In genomic region chr18:13465126-13465446, GRCh38 we compare ENCODE assay signal across 9 cellular contexts.
DNase-seq lines count a peak whose midpoint lies in the region; ATAC-seq and TF ChIP-seq lines count a peak whose summit lies in the region.
"Had no signal": no experiment of that assay in that cellular context is flagged by ENCODE, and none has a peak within 500 bp of the region (broad histone marks: within the 10 kb centered on the region; RNA-seq: fewer than 3 reads in every experiment).

No MANE protein-coding gene starts in this region.

- H3K27ac ChIP-seq in heart right ventricle (peak overlapping the region in 8 of 10 donors; percentile 12 to 84 (median 53)), duodenal mucosa (ENCODE audit: low read depth, low read length) (no peak overlapping the region), upper lobe of left lung (peak overlapping the region; percentile 37 to 76 (median 50)), SK-N-SH (ENCODE audit: low read depth in 2 of 2, low read length in 1 of 2) (no peak overlapping the region; a peak in 1 of 4 replicates), prostate gland (no peak overlapping the region)
- H3K27ac ChIP-seq: RWPE1 had no signal

- H3K9me2 ChIP-seq in SK-N-SH: no peaks in the 10 kb centered on the region

- ATAC-seq in heart right ventricle (peak in 3 of 8 donors; percentile 9 to 10 (median 10)), left cardiac atrium (no peak), HG03175 (IDR thresholded peaks at IDR 0.05; ENCODE audit: unreplicated experiment) (peak; percentile 31), upper lobe of left lung (ENCODE audit: low FRiP score in 2 of 2) (no peak)

- H3K9me3 ChIP-seq in heart right ventricle: peaks cover 0 to 3% (median 0%) of the 10 kb centered on the region in 11 donors
- no peaks in the 10 kb centered on the region for H3K9me3 ChIP-seq in duodenal mucosa (ENCODE audit: control insufficient read depth in 1 of 2, low read length in 2 of 2)
- no peaks in the 10 kb centered on the region for H3K9me3 ChIP-seq in upper lobe of left lung
- no peaks in the 10 kb centered on the region for H3K9me3 ChIP-seq in SK-N-SH
- no peaks in the 10 kb centered on the region for H3K9me3 ChIP-seq in prostate gland

- H3K4me1 ChIP-seq in heart right ventricle (peaks cover 0 to 53% (median 42%) of the 10 kb centered on the region in 9 donors), duodenal mucosa (ENCODE audit: control insufficient read depth in 1 of 2, insufficient read depth in 2 of 2, low read length in 2 of 2) (no peaks in the 10 kb centered on the region), upper lobe of left lung (peaks cover 16 to 27% (median 21%) of the 10 kb centered on the region in 4 donors), SK-N-SH (ENCODE audit: control insufficient read depth in 1 of 2, insufficient read depth in 2 of 2, low read depth in 1 of 2, low read length in 1 of 2) (peaks cover 3 to 10% of the 10 kb centered on the region in 2 experiments; a peak in 2 of 4 replicates), prostate gland (replicated peaks) (no peaks in the 10 kb centered on the region)

- H3K9ac ChIP-seq in duodenal mucosa (ENCODE audit: low read depth in 1 of 2, low read length in 2 of 2) (no peak overlapping the region), SK-N-SH (no peak overlapping the region)

- intact Hi-C loops in heart right ventricle (cut with DNase I) (no loop called here), left cardiac atrium (cut with DNase I) (no loop called here), prostate gland (cut with DNase I) (no loop called here)

- no peaks in the 10 kb centered on the region for H3K79me2 ChIP-seq in SK-N-SH (ENCODE audit: insufficient read depth)

- CTCF ChIA-PET in SK-N-SH (lab: Yijun Ruan, JAX): no interaction called here

- POLR2A ChIA-PET in SK-N-SH (lab: Yijun Ruan, JAX): no interaction called here

- no peak overlapping the region for H3K4me2 ChIP-seq in SK-N-SH

- TF ChIP-seq CTCF in heart right ventricle (IDR thresholded peaks at IDR 0.05) (no peak), upper lobe of left lung (IDR thresholded peaks at IDR 0.05) (no peak), SK-N-SH (IDR thresholded peaks at IDR 0.05) (no peak), prostate gland (IDR thresholded peaks at IDR 0.05) (no peak)

- DNase-seq in heart right ventricle: no peak
- DNase-seq in left cardiac atrium: no peak
- no peak for DNase-seq in upper lobe of left lung
- no peak for DNase-seq in NCI-H2107 treated with DMSO at 0.1 percent for 48 hours (lab: John Stamatoyannopoulos, UW; ENCODE audit: unreplicated experiment)
- DNase-seq in SK-N-SH: no peak
- DNase-seq in prostate gland (ENCODE audit: low spot score): no peak

- no peaks in the 10 kb centered on the region for H3F3A ChIP-seq in SK-N-SH (replicated peaks; ENCODE audit: insufficient read depth)

- H2AFZ ChIP-seq in SK-N-SH (ENCODE audit: low read depth): no peak overlapping the region

- no peaks in the 10 kb centered on the region for H3K36me3 ChIP-seq in heart right ventricle
- no peaks in the 10 kb centered on the region for H3K36me3 ChIP-seq in duodenal mucosa (ENCODE audit: control insufficient read depth in 1 of 2, insufficient read depth in 2 of 2, low read length in 2 of 2)
- no peaks in the 10 kb centered on the region for H3K36me3 ChIP-seq in upper lobe of left lung
- H3K36me3 ChIP-seq in SK-N-SH (replicated peaks in 1 of 2; ENCODE audit: control insufficient read depth in 1 of 2, insufficient read depth in 2 of 2, low read length in 1 of 2): no peaks in the 10 kb centered on the region
- H3K36me3 ChIP-seq in prostate gland: no peaks in the 10 kb centered on the region

- TF ChIP-seq RAD21 in SK-N-SH (IDR thresholded peaks at IDR 0.05; ENCODE audit: low read length): no peak

- no peaks in the 10 kb centered on the region for H3K27me3 ChIP-seq in heart right ventricle
- H3K27me3 ChIP-seq in duodenal mucosa (ENCODE audit: control insufficient read depth in 1 of 2, insufficient read depth in 2 of 2, low read length in 2 of 2): no peaks in the 10 kb centered on the region
- H3K27me3 ChIP-seq in upper lobe of left lung: no peaks in the 10 kb centered on the region
- H3K27me3 ChIP-seq in SK-N-SH (ENCODE audit: insufficient read depth): no peaks in the 10 kb centered on the region
- H3K27me3 ChIP-seq in prostate gland (replicated peaks; ENCODE audit: insufficient read depth): no peaks in the 10 kb centered on the region

- no peak for TF ChIP-seq POLR2A in upper lobe of left lung (IDR thresholded peaks at IDR 0.05)
- TF ChIP-seq POLR2A in prostate gland (IDR thresholded peaks at IDR 0.05): no peak

- H3K4me3 ChIP-seq in heart right ventricle: peak overlapping the region in 5 of 10 donors; percentile 10 to 47 (median 16)
- peak overlapping the region; percentile 48 to 55 for H3K4me3 ChIP-seq in duodenal mucosa (ENCODE audit: low read depth in 1 of 2, low read length in 2 of 2)
- peak overlapping the region in 3 of 4 donors; percentile 4 to 39 (median 28) for H3K4me3 ChIP-seq in upper lobe of left lung
- H3K4me3 ChIP-seq in SK-N-SH (ENCODE audit: low read depth in 2 of 2, low read length in 1 of 2): no peak overlapping the region
- H3K4me3 ChIP-seq in prostate gland: no peak overlapping the region

- WGBS in heart right ventricle, 2 donors: 55 to 68% methylated on average over 4 of the region's 4 CpGs
- 43 to 53% methylated on average over 4 of the region's 4 CpGs for WGBS in upper lobe of left lung, 2 donors
- WGBS in SK-N-SH (ENCODE audit: low lambda C conversion rate): 76% methylated on average over 4 of the region's 4 CpGs
- 87% methylated on average over 4 of the region's 4 CpGs for WGBS in prostate gland

- H4K20me1 ChIP-seq in SK-N-SH (ENCODE audit: insufficient read depth): no peaks in the 10 kb centered on the region

- TF ChIP-seq EP300 in upper lobe of left lung (IDR thresholded peaks at IDR 0.05) (no peak), SK-N-SH (IDR thresholded peaks at IDR 0.05; ENCODE audit: borderline replicate concordance in 1 of 2, low read depth in 1 of 2, low read length in 1 of 2) (no peak)

TF ChIP-seq in SK-N-SH, 30 proteins besides CTCF, POLR2A, EP300 and RAD21:
- TF ChIP-seq, protein P1, sequence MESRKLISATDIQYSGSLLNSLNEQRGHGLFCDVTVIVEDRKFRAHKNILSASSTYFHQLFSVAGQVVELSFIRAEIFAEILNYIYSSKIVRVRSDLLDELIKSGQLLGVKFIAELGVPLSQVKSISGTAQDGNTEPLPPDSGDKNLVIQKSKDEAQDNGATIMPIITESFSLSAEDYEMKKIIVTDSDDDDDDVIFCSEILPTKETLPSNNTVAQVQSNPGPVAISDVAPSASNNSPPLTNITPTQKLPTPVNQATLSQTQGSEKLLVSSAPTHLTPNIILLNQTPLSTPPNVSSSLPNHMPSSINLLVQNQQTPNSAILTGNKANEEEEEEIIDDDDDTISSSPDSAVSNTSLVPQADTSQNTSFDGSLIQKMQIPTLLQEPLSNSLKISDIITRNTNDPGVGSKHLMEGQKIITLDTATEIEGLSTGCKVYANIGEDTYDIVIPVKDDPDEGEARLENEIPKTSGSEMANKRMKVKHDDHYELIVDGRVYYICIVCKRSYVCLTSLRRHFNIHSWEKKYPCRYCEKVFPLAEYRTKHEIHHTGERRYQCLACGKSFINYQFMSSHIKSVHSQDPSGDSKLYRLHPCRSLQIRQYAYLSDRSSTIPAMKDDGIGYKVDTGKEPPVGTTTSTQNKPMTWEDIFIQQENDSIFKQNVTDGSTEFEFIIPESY (IDR thresholded peaks at IDR 0.05; ENCODE audit: borderline replicate concordance, low read depth): no peak
- TF ChIP-seq YY1 (IDR thresholded peaks at IDR 0.05; ENCODE audit: low read depth): no peak
- no peak for TF ChIP-seq NRF1 (IDR thresholded peaks at IDR 0.05; ENCODE audit: low read depth, low read length)
- no peak for TF ChIP-seq MXI1 (IDR thresholded peaks at IDR 0.05; ENCODE audit: low read depth, low read length)
- TF ChIP-seq ELF1 (IDR thresholded peaks at IDR 0.05): no peak
- no peak for TF ChIP-seq TEAD4 (IDR thresholded peaks at IDR 0.05; ENCODE audit: borderline replicate concordance, insufficient read depth)
- no peak for TF ChIP-seq JUND (IDR thresholded peaks at IDR 0.05)
- TF ChIP-seq FOXJ3 (CRISPR knock-in tag; IDR thresholded peaks at IDR 0.05): no peak
- no peak for TF ChIP-seq MEF2A (IDR thresholded peaks at IDR 0.05; ENCODE audit: borderline replicate concordance, low read depth)
- TF ChIP-seq POLR2AphosphoS5 (IDR thresholded peaks at IDR 0.05; ENCODE audit: low read depth, low read length): no peak

Comparison
In these comparisons a context has a peak if more than half of its experiments do, and no peak if none do; other contexts are left out.
1. H3K27ac ChIP-seq: peak in heart right ventricle (8 of 10) and upper lobe of left lung (4 of 4); none in duodenal mucosa (single experiment), SK-N-SH (0 of 2) and prostate gland (0 of 2).
2. H3K4me3 ChIP-seq: peak in duodenal mucosa (2 of 2) and upper lobe of left lung (3 of 4); none in SK-N-SH (0 of 2) and prostate gland (0 of 2).